In genomic region chr1:165444897-165445370, GRCh38 we compare ENCODE assay signal across 8 cellular contexts. TPM values are rescaled to one million over a fixed set of nuclear protein-coding genes. Genes with fewer than 3 reads are reported as not detected.
DNase-seq lines count a peak whose midpoint lies in the region; ATAC-seq and TF ChIP-seq lines count a peak whose summit lies in the region.
"Had no signal": no experiment of that assay in that cellular context is flagged by ENCODE, and none has a peak within 500 bp of the region (broad histone marks: within the 10 kb centered on the region; RNA-seq: fewer than 3 reads in every experiment).

RXRG (minus strand) TSS chr1:165445126; CDS start chr1:165444893, 233 bp downstream.

- peak; percentile 48 for ATAC-seq in T-helper 17 cell
- peak; percentile 68 for ATAC-seq in gastroesophageal sphincter
- ATAC-seq in GM18870 (IDR thresholded peaks at IDR 0.05; ENCODE audit: unreplicated experiment): no peak
- no peak for ATAC-seq in GM21423 (IDR thresholded peaks at IDR 0.05; ENCODE audit: unreplicated experiment)

- no peak for TF ChIP-seq EP300 in gastroesophageal sphincter (IDR thresholded peaks at IDR 0.05)

- TF ChIP-seq POLR2A in gastroesophageal sphincter (IDR thresholded peaks at IDR 0.05): no peak
- no peak for TF ChIP-seq POLR2A in prostate gland (IDR thresholded peaks at IDR 0.05)

- H3K4me1 ChIP-seq in gastroesophageal sphincter (peaks cover 0 to 21% (median 0%) of the 10 kb centered on the region in 3 donors), prostate gland (replicated peaks) (no peaks in the 10 kb centered on the region)

- TF ChIP-seq CTCF in gastroesophageal sphincter (IDR thresholded peaks at IDR 0.05) (no peak), prostate gland (IDR thresholded peaks at IDR 0.05) (no peak)

- H3K27me3 ChIP-seq in gastroesophageal sphincter (peaks cover 58% of the 10 kb centered on the region), prostate gland (replicated peaks; ENCODE audit: insufficient read depth) (no peaks in the 10 kb centered on the region)

- WGBS in gastroesophageal sphincter (ENCODE audit: low coverage in 1 of 2), 2 donors: 0 to 9% methylated on average over 7 to 33 of the region's 33 CpGs
- WGBS in prostate gland: 4% methylated on average over 30 of the region's 33 CpGs

- peaks cover 3% of the 10 kb centered on the region for H3K4me1 Mint-ChIP-seq in T-helper 17 cell
- H3K4me1 Mint-ChIP-seq: IgD-negative memory B cell had no signal

- H3K9me3 ChIP-seq in T-helper 17 cell (ENCODE audit: control insufficient read depth, low read length, poor library complexity, severe bottlenecking) (no peaks in the 10 kb centered on the region), gastroesophageal sphincter (no peaks in the 10 kb centered on the region), prostate gland (no peaks in the 10 kb centered on the region)

- H3K4me3 ChIP-seq in gastroesophageal sphincter: peak within 1 kb of the TSS; percentile 0 to 47
- peak within 1 kb of the TSS in 1 of 2 donors; percentile 20 for H3K4me3 ChIP-seq in prostate gland

- H3K27me3 Mint-ChIP-seq in T-helper 17 cell: peaks cover 46% of the 10 kb centered on the region

- intact Hi-C loops in prostate gland (cut with DNase I): no loop called here

- DNase-seq in LHCN-M2 (ENCODE audit: low read depth): peak; percentile 46
- DNase-seq in T-helper 17 cell: peak in 1 of 3 donors; percentile 10
- peak; percentile 5 for DNase-seq in prostate gland (ENCODE audit: low spot score)
- DNase-seq in dedifferentiated amniotic fluid mesenchymal stem cell (ENCODE audit: extremely low spot score): no peak

- peak within 1 kb of the TSS; percentile 39 for H3K4me3 Mint-ChIP-seq in T-helper 17 cell
- H3K4me3 Mint-ChIP-seq: IgD-negative memory B cell had no signal

- no peak within 1 kb of the TSS for H3K27ac Mint-ChIP-seq in T-helper 17 cell
- H3K27ac Mint-ChIP-seq: IgD-negative memory B cell had no signal

- H3K36me3 Mint-ChIP-seq in T-helper 17 cell (ENCODE audit: low read depth): peaks cover 2% of the 10 kb centered on the region

- H3K36me3 ChIP-seq in gastroesophageal sphincter: no peaks in the 10 kb centered on the region
- no peaks in the 10 kb centered on the region for H3K36me3 ChIP-seq in prostate gland

- H3K27ac ChIP-seq in gastroesophageal sphincter (peak within 1 kb of the TSS in 3 of 4 donors; percentile 24 to 53 (median 44)), prostate gland (no peak within 1 kb of the TSS)

RNA-seq across cellular contexts. Expression of gene RXRG, which starts in this region (rescaled TPM):
- total RNA-seq in LHCN-M2 (2014; rRNA removed): not detected in 2 replicates
- polyA plus RNA-seq in LHCN-M2 (2012): not detected
- total RNA-seq in T-helper 17 cell: not detected
- total RNA-seq in gastroesophageal sphincter: 1 to 10 TPM; 2.4 to 6.4 (median 2.7) TPM
- total RNA-seq in prostate gland: 1 to 10 TPM in 1 of 2 donors, under 1 TPM in 1; 0.14 to 1.4 TPM
- polyA plus RNA-seq: IgD-negative memory B cell had no signal

Comparison
In these comparisons a context has a peak if more than half of its experiments do, and no peak if none do; other contexts are left out.
1. Peak in DNase-seq in LHCN-M2; RNA of the gene not detected or under 1 TPM.
2. Peak in ATAC-seq in T-helper 17 cell; RNA of the gene not detected or under 1 TPM.
3. H3K27ac ChIP-seq: peak in gastroesophageal sphincter (3 of 4); none in prostate gland (0 of 2).